ENCODE assay signal across 34 cellular contexts in genomic region chr3:169524131-169524530, GRCh38.
"Had no signal": no experiment of that assay in that cellular context is flagged by ENCODE, and none has a peak within 500 bp of the region (broad histone marks: within the 10 kb centered on the region; RNA-seq: fewer than 3 reads in every experiment).

No MANE protein-coding gene starts in this region.

- H3K36me3 ChIP-seq: adrenal gland, brain microvascular endothelial cell, breast epithelium, WERI-Rb-1 had no signal

- DNase-seq: activated CD4-positive, alpha-beta memory T cell treated with anti-CD3 and anti-CD28 coated beads for 36 hours; activated CD4-positive, alpha-beta T cell treated with anti-CD3 and anti-CD28 coated beads for 1 hour; activated CD4-positive, alpha-beta T cell treated with anti-CD3 and anti-CD28 coated beads for 36 hours; activated CD4-positive, alpha-beta T cell treated with anti-CD3 and anti-CD28 coated beads for 48 hours; activated CD4-positive, alpha-beta T cell treated with anti-CD3 and anti-CD28 coated beads, Interleukin-2, amount 50 U/mL, for 1 hour; activated CD4-positive, alpha-beta T cell treated with anti-CD3 and anti-CD28 coated beads, Interleukin-2, amount 50 U/mL, for 4 hours; activated CD4-positive, CD25-positive, alpha-beta regulatory T cell; activated CD8-positive, alpha-beta memory T cell treated with anti-CD3 and anti-CD28 coated beads, Interleukin-2, amount 50 U/mL, for 4 hours; activated CD8-positive, alpha-beta T cell treated with anti-CD3 and anti-CD28 coated beads for 36 hours; activated effector memory CD4-positive, alpha-beta T cell treated with anti-CD3 and anti-CD28 coated beads, Interleukin-2, amount 50 U/mL, for 16 hours; activated gamma-delta T cell treated with Interleukin-2 at 50 U/mL for 16 hours; activated naive CD4-positive, alpha-beta T cell; activated naive CD4-positive, alpha-beta T cell treated with anti-CD3 and anti-CD28 coated beads for 36 hours; activated naive CD4-positive, alpha-beta T cell treated with anti-CD3 and anti-CD28 coated beads, Interleukin-2, amount 50 U/mL, for 16 hours; activated naive CD8-positive, alpha-beta T cell treated with anti-CD3 and anti-CD28 coated beads for 36 hours; activated T-cell treated with anti-CD3 and anti-CD28 coated beads for 4 hours; activated T-cell treated with anti-CD3 and anti-CD28 coated beads, Interleukin-2, amount 50 U/mL, for 1 hour; activated T-cell treated with anti-CD3 and anti-CD28 coated beads, Interleukin-2, amount 50 U/mL, for 4 hours; activated T-cell treated with anti-CD3 and anti-CD28 coated beads, Interleukin-2, amount 50 U/mL, for 72 hours; adrenal gland; amniotic stem cell; aorta; body of pancreas; brain microvascular endothelial cell; central memory CD4-positive, alpha-beta T cell; T-helper 2 cell; T-helper 9 cell; WERI-Rb-1 had no signal

- H3K4me3 ChIP-seq: adrenal gland, body of pancreas, breast epithelium had no signal

- H3K27me3 ChIP-seq: adrenal gland, body of pancreas, brain microvascular endothelial cell, breast epithelium had no signal

- ATAC-seq: activated CD4-positive, alpha-beta T cell treated with anti-CD3 and anti-CD28 coated beads for 36 hours; activated CD4-positive, CD25-positive, alpha-beta regulatory T cell treated with anti-CD3 and anti-CD28 coated beads, Interleukin-2, amount 50 U/mL, for 24 hours; activated CD8-positive, alpha-beta T cell treated with anti-CD3 and anti-CD28 coated beads for 36 hours; activated naive CD4-positive, alpha-beta T cell treated with anti-CD3 and anti-CD28 coated beads, Interleukin-2, amount 50 U/mL, for 72 hours; activated T-cell treated with anti-CD3 and anti-CD28 coated beads, Interleukin-2, amount 50 U/mL, for 4 hours; activated T-cell treated with anti-CD3 and anti-CD28 coated beads, Interleukin-2, amount 50 U/mL, for 72 hours; activated T-helper 17 cell treated with anti-CD3 and anti-CD28 coated beads, Interleukin-2, amount 50 U/mL, for 72 hours; body of pancreas; WTC11 had no signal

- H3K4me1 ChIP-seq: adrenal gland, breast epithelium had no signal

- FAIRE-seq: astrocyte had no signal

- H3K9me3 ChIP-seq: adrenal gland, body of pancreas, breast epithelium had no signal

- H3K27ac ChIP-seq: adrenal gland, body of pancreas, brain microvascular endothelial cell, breast epithelium, WERI-Rb-1 had no signal
